21 cellular contexts compared by ENCODE assay signal in the genomic region with DNA sequence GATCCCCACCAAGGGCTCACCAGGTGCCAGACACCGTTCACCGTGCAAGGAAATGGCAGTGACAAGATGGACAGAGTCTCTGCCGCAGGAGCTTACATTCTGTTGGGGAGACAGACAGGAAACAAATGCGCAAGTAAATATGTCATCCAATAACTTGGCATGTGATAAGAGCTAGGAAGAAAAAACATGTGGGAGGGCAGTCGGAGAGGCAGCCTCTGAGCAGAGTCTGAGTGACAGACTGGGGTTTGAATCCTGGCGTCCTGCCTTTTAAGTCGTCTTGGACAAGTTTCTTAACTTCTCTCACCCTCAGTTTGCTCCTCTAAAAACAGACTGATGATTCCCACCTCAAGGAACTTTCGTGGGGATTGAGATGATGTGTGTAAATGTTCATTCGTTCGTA.
"Had no signal": no experiment of that assay in that cellular context is flagged by ENCODE, and none has a peak within 500 bp of the region (broad histone marks: within the 10 kb centered on the region; RNA-seq: fewer than 3 reads in every experiment).

No MANE protein-coding gene starts in this region.

- H3K9me3 Mint-ChIP-seq: endodermal cell; naive thymus-derived CD4-positive, alpha-beta T cell; nephron progenitor cell; stimulated activated naive B cell treated with anti-CD40 and anti-IgM and Interleukin-4, amounts not matched to agents 10 μg/mL and 1 μg/mL and 100 μg/mL, for 72 hours had no signal

- DNase-seq: effector CD4-positive, alpha-beta T cell; endodermal cell; erythroblast; gastrocnemius medialis; heart right ventricle; hypothalamus; kidney glomerular epithelial cell; naive thymus-derived CD4-positive, alpha-beta T cell; nephron progenitor cell; stimulated activated CD4-positive, alpha-beta T cell treated with anti-CD3 and anti-CD28 coated beads, Interleukin-2, amount 100 ng/mL, for 24 hours; stimulated activated CD4-positive, alpha-beta T cell treated with anti-CD3 and anti-CD28 coated beads, Interleukin-4, amount 100 ng/mL, for 4 hours; stimulated activated naive B cell treated with anti-CD40 and anti-IgM and Interleukin-4, amounts not matched to agents 10 μg/mL and 1 μg/mL and 100 μg/mL, for 72 hours; thyroid gland had no signal

- H3K27ac ChIP-seq: coronary artery, gastrocnemius medialis, heart right ventricle, neutrophil, right atrium auricular region, sigmoid colon, skin epidermis, suprapubic skin, thyroid gland had no signal

- FAIRE-seq: endothelial cell of umbilical vein, islet of Langerhans had no signal

- H3K4me1 ChIP-seq: sigmoid colon, thyroid gland had no signal

- H3K36me3 ChIP-seq: gastrocnemius medialis had no signal

- H3K4me3 ChIP-seq: coronary artery, gastrocnemius medialis, heart right ventricle, right atrium auricular region, sigmoid colon, skin epidermis, suprapubic skin, thyroid gland had no signal

- H3K27ac Mint-ChIP-seq: endodermal cell; nephron progenitor cell; stimulated activated naive B cell treated with anti-CD40 and anti-IgM and Interleukin-4, amounts not matched to agents 10 μg/mL and 1 μg/mL and 100 μg/mL, for 72 hours had no signal

- H3K27me3 ChIP-seq: gastrocnemius medialis, heart right ventricle, neutrophil, right atrium auricular region, sigmoid colon, suprapubic skin, thyroid gland had no signal

- H3K4me3 Mint-ChIP-seq: endodermal cell; naive thymus-derived CD4-positive, alpha-beta T cell; nephron progenitor cell; stimulated activated naive B cell treated with anti-CD40 and anti-IgM and Interleukin-4, amounts not matched to agents 10 μg/mL and 1 μg/mL and 100 μg/mL, for 72 hours had no signal

- H3K27me3 Mint-ChIP-seq: naive thymus-derived CD4-positive, alpha-beta T cell; stimulated activated naive B cell treated with anti-CD40 and anti-IgM and Interleukin-4, amounts not matched to agents 10 μg/mL and 1 μg/mL and 100 μg/mL, for 72 hours had no signal

- ATAC-seq: gastrocnemius medialis; heart right ventricle; naive thymus-derived CD4-positive, alpha-beta T cell; stimulated activated naive B cell treated with anti-CD40 and anti-IgM and Interleukin-4, amounts not matched to agents 10 μg/mL and 1 μg/mL and 100 μg/mL, for 72 hours had no signal

- H3K9me3 ChIP-seq: gastrocnemius medialis, heart right ventricle, neutrophil, right atrium auricular region, sigmoid colon, suprapubic skin, thyroid gland had no signal
